ENCODE assay signal across 8 cellular contexts in genomic region chr1:205680073-205680851, GRCh38. TPM values are rescaled to one million over a fixed set of nuclear protein-coding genes. Genes with fewer than 3 reads are reported as not detected.
DNase-seq lines count a peak whose midpoint lies in the region; ATAC-seq and TF ChIP-seq lines count a peak whose summit lies in the region.

SLC45A3 (minus strand) TSS chr1:205680509; CDS start chr1:205664656, 15,853 bp downstream.

- ATAC-seq in GM19452 (IDR thresholded peaks at IDR 0.05; ENCODE audit: unreplicated experiment): peak; percentile 70
- ATAC-seq in gastrocnemius medialis: peak; percentile 23 to 24
- no peak for ATAC-seq in GM18870 (IDR thresholded peaks at IDR 0.05; ENCODE audit: unreplicated experiment)

- H3K27me3 ChIP-seq in AG04450 (ENCODE audit: control insufficient read depth, insufficient read depth, low read length) (peaks cover 4% of the 10 kb centered on the region), adipocyte (replicated peaks; ENCODE audit: control insufficient read depth, insufficient read depth, low read length) (no peaks in the 10 kb centered on the region), gastrocnemius medialis (peaks cover 0 to 6% (median 0%) of the 10 kb centered on the region in 3 donors)

- POLR2A ChIA-PET in AG04450 (lab: Yijun Ruan, JAX): no interaction called here
- POLR2A ChIA-PET in OCI-LY7 (lab: Charles Lee): interaction anchor here (0.8 kb wide), 1 partner anchor 11 kb away, joined by 3 read pairs; no protein-coding TSS in a partner anchor

- CTCF ChIA-PET in AG04450 (lab: Charles Lee): interaction anchor here (1.6 to 5.2 kb wide), 2 partner anchors 21 to 31 kb away, joined by 6 to 46 read pairs; no protein-coding TSS in a partner anchor
- CTCF ChIA-PET in OCI-LY7 (lab: Charles Lee; ENCODE audit: unreplicated experiment): interaction anchor here (0.6 kb wide), 1 partner anchor 13 kb away, joined by 4 read pairs; no protein-coding TSS in a partner anchor

- TF ChIP-seq CTCF in AG04450 (IDR thresholded peaks at IDR 0.05; ENCODE audit: low read depth, low read length) (no peak), OCI-LY7 (conservative IDR thresholded peaks at IDR 0.05; ENCODE audit: low read length) (no peak), gastrocnemius medialis (IDR thresholded peaks at IDR 0.05 in 4 of 5, conservative IDR thresholded peaks at IDR 0.05 in 1 of 5) (no peak)

- no peaks in the 10 kb centered on the region for H3K9me2 ChIP-seq in OCI-LY7 (ENCODE audit: insufficient read depth, low read length)

- DNase-seq in AG04450 (ENCODE audit: low read depth, low spot score) (no peak), OCI-LY7 (ENCODE audit: low spot score) (peak; percentile 45), adipocyte (ENCODE audit: low read depth) (peak; percentile 65), hepatic stellate cell (ENCODE audit: low spot score) (peak; percentile 77), gastrocnemius medialis (no peak), SIG-M5 treated with dmso at 0.1 percent for 504 hours (lab: John Stamatoyannopoulos, UW; ENCODE audit: unreplicated experiment) (no peak)

- intact Hi-C loops in OCI-LY7 (cut with micrococcal nuclease; ENCODE audit: unreplicated experiment): no loop called here
- intact Hi-C loops in gastrocnemius medialis (cut with DNase I; ENCODE audit: low total_unique reads): no loop called here

- H3K4me3 ChIP-seq in AG04450 (ENCODE audit: low read depth, low read length): peak within 1 kb of the TSS; percentile 68
- H3K4me3 ChIP-seq in OCI-LY7 (ENCODE audit: low read depth, low read length, poor library complexity, severe bottlenecking): peak within 1 kb of the TSS; percentile 74
- H3K4me3 ChIP-seq in adipocyte (ENCODE audit: low read length): peak within 1 kb of the TSS; percentile 81
- H3K4me3 ChIP-seq in gastrocnemius medialis: peak within 1 kb of the TSS; percentile 57 to 79 (median 64)

- H3K9ac ChIP-seq in adipocyte (ENCODE audit: low read length): peak within 1 kb of the TSS; percentile 81

- in situ Hi-C loops in gastrocnemius medialis (cut with MboI; ENCODE audit: low sequenced_read_pairs in 4 of 4): no loop called here

- no peaks in the 10 kb centered on the region for H3K79me2 ChIP-seq in OCI-LY7 (ENCODE audit: insufficient read depth, low read depth, low read length)

- BruUV-seq in OCI-LY7 (replicated peaks; lab: Mats Ljungman, UMichigan): no TSS peak

- peak within 1 kb of the TSS; percentile 71 for H3K4me2 ChIP-seq in OCI-LY7 (ENCODE audit: low read length)

- no peaks in the 10 kb centered on the region for H3K9me3 ChIP-seq in AG04450 (ENCODE audit: control insufficient read depth, insufficient read depth, low read length)
- no peaks in the 10 kb centered on the region for H3K9me3 ChIP-seq in OCI-LY7 (ENCODE audit: low read length)
- no peaks in the 10 kb centered on the region for H3K9me3 ChIP-seq in adipocyte (ENCODE audit: control insufficient read depth, low read length)
- H3K9me3 ChIP-seq in gastrocnemius medialis: no peaks in the 10 kb centered on the region

- peak within 1 kb of the TSS; percentile 51 for H2AFZ ChIP-seq in OCI-LY7 (ENCODE audit: low read length)

- H3K27ac ChIP-seq in AG04450 (ENCODE audit: low read depth, low read length): peak within 1 kb of the TSS; percentile 31
- no peak within 1 kb of the TSS for H3K27ac ChIP-seq in OCI-LY7 (ENCODE audit: low read depth, low read length, poor library complexity, severe bottlenecking)
- H3K27ac ChIP-seq in gastrocnemius medialis: peak within 1 kb of the TSS; percentile 37 to 62 (median 44)

- no peaks in the 10 kb centered on the region for H4K20me1 ChIP-seq in OCI-LY7 (ENCODE audit: insufficient read depth, low read length)

- no peak for TF ChIP-seq POLR2A in gastrocnemius medialis (IDR thresholded peaks at IDR 0.05)

- H3K36me3 ChIP-seq in OCI-LY7 (ENCODE audit: insufficient read depth, low read length) (no peaks in the 10 kb centered on the region), adipocyte (ENCODE audit: control insufficient read depth, insufficient read depth, low read length, severe bottlenecking) (no peaks in the 10 kb centered on the region), gastrocnemius medialis (no peaks in the 10 kb centered on the region)

- H3K4me1 ChIP-seq in OCI-LY7 (ENCODE audit: insufficient read depth, low read length, poor library complexity, severe bottlenecking) (peaks cover 30% of the 10 kb centered on the region), adipocyte (ENCODE audit: control insufficient read depth, insufficient read depth, low read length) (peaks cover 16% of the 10 kb centered on the region), gastrocnemius medialis (peaks cover 5 to 24% of the 10 kb centered on the region in 2 donors)

RNA-seq across cellular contexts. Expression of gene SLC45A3, which starts in this region (rescaled TPM):
- polyA plus RNA-seq in AG04450 (2011; rRNA removed): 1.7 and 1.8 TPM in 2 replicates
- 0.91 and 1.5 TPM in 2 replicates for polyA minus RNA-seq in AG04450 (2011; rRNA and poly(A)+ RNA removed)
- 1.6 and 2.4 TPM in 2 replicates for total RNA-seq in OCI-LY7 (2014; rRNA removed; shearing (Covaris generic))
- total RNA-seq in OCI-LY7 (2022): 5.3 and 5.9 TPM in 2 replicates
- total RNA-seq in gastrocnemius medialis: 1 to 10 TPM in 2 of 4 donors, under 1 TPM in 1, not detected in 1; 0.76 to 1.2 (median 1.0) TPM

Comparison
In these comparisons a context has a peak if more than half of its experiments do, and no peak if none do; other contexts are left out.
1. DNase-seq: peak in OCI-LY7 (single experiment), adipocyte (single experiment) and hepatic stellate cell (single experiment); none in AG04450 (single experiment), gastrocnemius medialis (0 of 2) and SIG-M5 treated with dmso at 0.1 percent for 504 hours (single experiment).
2. Peak in every context shown above with its lines, with median percentiles within 50 percentile points of each other: H3K4me3 ChIP-seq.